8 cellular contexts compared by ENCODE assay signal in genomic region chr1:225851810-225852209, GRCh38.
DNase-seq lines count a peak whose midpoint lies in the region; ATAC-seq and TF ChIP-seq lines count a peak whose summit lies in the region.

No MANE protein-coding gene starts in this region.

- peak; percentile 58 for ATAC-seq in GM18502 (IDR thresholded peaks at IDR 0.05; ENCODE audit: poor library complexity, unreplicated experiment)
- ATAC-seq in GM21526 (IDR thresholded peaks at IDR 0.05; ENCODE audit: low FRiP score, unreplicated experiment), result peak; percentile 26

- no peaks in the 10 kb centered on the region for H3K27me3 ChIP-seq in KMS-11 (ENCODE audit: insufficient read depth, low read depth)

- H2AFZ ChIP-seq in KMS-11 (ENCODE audit: low read depth), result no peak overlapping the region

- peak overlapping the region; percentile 17; the same call in 1 of the 2 replicates for H3K9ac ChIP-seq in KMS-11

- TF ChIP-seq CTCF in KMS-11 (conservative IDR thresholded peaks at IDR 0.05; ENCODE audit: low read depth, low read length), result no peak

- peaks cover 74% of the 10 kb centered on the region for H3K4me1 ChIP-seq in KMS-11 (ENCODE audit: low read depth, poor library complexity, severe bottlenecking)

- peak overlapping the region; percentile 71 for H3K27ac ChIP-seq in KMS-11

- DNase-seq in germinal center (ENCODE audit: low spot score) (peak; percentile 31), amniotic stem cell (lab: John Stamatoyannopoulos, UW) (no peak), NCI-H69 (lab: John Stamatoyannopoulos, UW) (no peak), HuH-7 (ENCODE audit: low spot score) (no peak), inferior parietal cortex (ENCODE audit: extremely low spot score) (no peak)

- no peaks in the 10 kb centered on the region for H3K79me2 ChIP-seq in KMS-11 (ENCODE audit: insufficient read depth, low read depth)

- H3K4me3 ChIP-seq in KMS-11 (IDR thresholded peaks at IDR 0.05; ENCODE audit: insufficient read depth, low read depth, low read length), result no peak overlapping the region

- no peaks in the 10 kb centered on the region for H4K20me1 ChIP-seq in KMS-11 (ENCODE audit: insufficient read depth)

- peak overlapping the region; percentile 69 for H3K4me2 ChIP-seq in KMS-11

- no peaks in the 10 kb centered on the region for H3K36me3 ChIP-seq in KMS-11 (ENCODE audit: insufficient read depth)
